ENCODE assay signal across 21 cellular contexts in the genomic region with DNA sequence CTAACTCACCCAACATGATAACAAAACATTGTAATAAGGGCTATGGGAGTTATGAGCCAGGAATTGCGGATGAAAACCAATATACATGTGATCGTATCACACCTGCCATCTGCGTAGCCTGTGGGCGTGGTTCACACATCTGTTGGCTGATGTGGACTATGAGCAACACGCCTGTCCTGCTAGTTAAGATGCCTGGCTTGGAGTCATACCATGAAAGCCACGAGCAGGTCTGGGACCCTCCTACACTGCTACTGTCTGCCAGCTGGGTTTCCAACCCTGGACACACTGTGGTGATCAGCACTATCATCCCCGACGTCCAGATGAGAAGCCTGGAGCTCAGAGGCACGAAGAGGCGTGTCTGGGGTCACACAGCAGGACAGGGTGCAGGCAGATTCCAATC. TPM values are rescaled to one million over a fixed set of nuclear protein-coding genes. Genes with fewer than 3 reads are reported as not detected.
DNase-seq lines count a peak whose midpoint lies in the region; ATAC-seq and TF ChIP-seq lines count a peak whose summit lies in the region.
"Had no signal": no experiment of that assay in that cellular context is flagged by ENCODE, and none has a peak within 500 bp of the region (broad histone marks: within the 10 kb centered on the region; RNA-seq: fewer than 3 reads in every experiment).

No MANE protein-coding gene starts in this region.

- H3K27ac Mint-ChIP-seq in activated naive CD4-positive, alpha-beta T cell treated with anti-CD3 and anti-CD28 coated beads, Interleukin-2, amount 10 ng/mL, durations not matched to agents 7 days and 5 days: peak overlapping the region; percentile 69
- peak overlapping the region; percentile 69 for H3K27ac Mint-ChIP-seq in activated CD4-positive, alpha-beta memory T cell treated with anti-CD3 and anti-CD28 coated beads for 36 hours
- peak overlapping the region; percentile 55 for H3K27ac Mint-ChIP-seq in glutamatergic neuron (ENCODE audit: unreplicated experiment)
- H3K27ac Mint-ChIP-seq: mesothelial cell of epicardium had no signal

- H3K9me3 ChIP-seq in spleen (no peaks in the 10 kb centered on the region), PC-3 (ENCODE audit: low read length) (no peaks in the 10 kb centered on the region)
- H3K9me3 ChIP-seq: adrenal gland, pancreas, stomach had no signal

- 87 to 90% (median 89%) methylated on average over 10 of the region's 10 CpGs for WGBS in spleen, 5 donors

- H2AFZ ChIP-seq in PC-3 (ENCODE audit: low read length): no peak overlapping the region

- POLR2A ChIA-PET in activated CD4-positive, alpha-beta memory T cell treated with anti-CD3 and anti-CD28 coated beads for 36 hours (lab: Charles Lee): no interaction called here
- POLR2A ChIA-PET in PC-3 (lab: Charles Lee; ENCODE audit: unreplicated experiment): no interaction called here

- peaks cover 63% of the 10 kb centered on the region for H3K4me1 Mint-ChIP-seq in activated naive CD4-positive, alpha-beta T cell treated with anti-CD3 and anti-CD28 coated beads, Interleukin-2, amount 10 ng/mL, durations not matched to agents 7 days and 5 days
- peaks cover 86% of the 10 kb centered on the region for H3K4me1 Mint-ChIP-seq in activated CD4-positive, alpha-beta memory T cell treated with anti-CD3 and anti-CD28 coated beads for 36 hours (ENCODE audit: low read depth)
- H3K4me1 Mint-ChIP-seq in glutamatergic neuron (ENCODE audit: low read depth, unreplicated experiment): peaks cover 43% of the 10 kb centered on the region

- no peaks in the 10 kb centered on the region for H3K27me3 Mint-ChIP-seq in activated naive CD4-positive, alpha-beta T cell treated with anti-CD3 and anti-CD28 coated beads, Interleukin-2, amount 10 ng/mL, durations not matched to agents 7 days and 5 days
- no peaks in the 10 kb centered on the region for H3K27me3 Mint-ChIP-seq in activated CD4-positive, alpha-beta memory T cell treated with anti-CD3 and anti-CD28 coated beads for 36 hours
- peaks cover 15% of the 10 kb centered on the region for H3K27me3 Mint-ChIP-seq in glutamatergic neuron (ENCODE audit: unreplicated experiment)

- H3K79me2 ChIP-seq in PC-3 (ENCODE audit: low read length): peaks cover 10% of the 10 kb centered on the region

- DNase-seq in activated naive CD4-positive, alpha-beta T cell treated with anti-CD3 and anti-CD28 coated beads, Interleukin-2, amount 10 ng/mL, durations not matched to agents 7 days and 5 days: no peak
- no peak for DNase-seq in activated naive CD4-positive, alpha-beta T cell treated with Interleukin-2 at 50 U/mL for 16 hours
- DNase-seq in activated CD4-positive, alpha-beta memory T cell treated with anti-CD3 and anti-CD28 coated beads for 36 hours: peak; percentile 36
- DNase-seq in glutamatergic neuron (no peak), spleen (peak; percentile 58), PC-3 (no peak)
- DNase-seq in effector CD4-positive, alpha-beta T cell: no peak
- DNase-seq: ACHN; activated CD8-positive, alpha-beta memory T cell treated with anti-CD3 and anti-CD28 coated beads, Interleukin-2, amount 50 U/mL, for 4 hours; adrenal gland; cerebellar nuclear complex; GDM1; NCI-H2029 treated with DMSO at 0.1 percent for 48 hours; NCI-H524 treated with DMSO at 0.1 percent for 48 hours; stomach had no signal

- TF ChIP-seq POLR2A in spleen (IDR thresholded peaks at IDR 0.05): no peak

- no peaks in the 10 kb centered on the region; the same call in 1 of the 2 replicates for H4K20me1 ChIP-seq in PC-3 (ENCODE audit: low read length)

- H3K27ac ChIP-seq in spleen (peak overlapping the region in 3 of 8 donors; percentile 82 to 85 (median 83)), PC-3 (ENCODE audit: low read length) (no peak overlapping the region)
- H3K27ac ChIP-seq: adrenal gland, epithelial cell of prostate, pancreas, stomach had no signal

- H3K27me3 ChIP-seq in spleen (replicated peaks in 1 of 7) (peaks cover 0 to 4% (median 0%) of the 10 kb centered on the region in 7 donors), PC-3 (ENCODE audit: low read length) (no peaks in the 10 kb centered on the region)
- H3K27me3 ChIP-seq: adrenal gland, pancreas, stomach had no signal

- BruUV-seq in PC-3 (replicated peaks; lab: Mats Ljungman, UMichigan): no TSS peak

- H3K36me3 Mint-ChIP-seq in activated naive CD4-positive, alpha-beta T cell treated with anti-CD3 and anti-CD28 coated beads, Interleukin-2, amount 10 ng/mL, durations not matched to agents 7 days and 5 days: peaks cover 67% of the 10 kb centered on the region
- peaks cover 16% of the 10 kb centered on the region for H3K36me3 Mint-ChIP-seq in activated CD4-positive, alpha-beta memory T cell treated with anti-CD3 and anti-CD28 coated beads for 36 hours
- H3K36me3 Mint-ChIP-seq in glutamatergic neuron (ENCODE audit: unreplicated experiment): peaks cover 7% of the 10 kb centered on the region

- H3K9me2 ChIP-seq in PC-3 (replicated peaks; ENCODE audit: low read length): no peaks in the 10 kb centered on the region

- no peak overlapping the region for H3K9ac ChIP-seq in PC-3 (ENCODE audit: low read length)

- H3K9me3 Mint-ChIP-seq in activated naive CD4-positive, alpha-beta T cell treated with anti-CD3 and anti-CD28 coated beads, Interleukin-2, amount 10 ng/mL, durations not matched to agents 7 days and 5 days: no peaks in the 10 kb centered on the region
- H3K9me3 Mint-ChIP-seq in activated CD4-positive, alpha-beta memory T cell treated with anti-CD3 and anti-CD28 coated beads for 36 hours: no peaks in the 10 kb centered on the region
- H3K9me3 Mint-ChIP-seq in glutamatergic neuron (ENCODE audit: unreplicated experiment): peaks cover 16% of the 10 kb centered on the region
- H3K9me3 Mint-ChIP-seq: mesothelial cell of epicardium had no signal

- H3K4me3 ChIP-seq in spleen (no peak overlapping the region), PC-3 (ENCODE audit: low read length) (no peak overlapping the region)
- H3K4me3 ChIP-seq: adrenal gland, pancreas, skin epidermis, stomach had no signal

- TF ChIP-seq CTCF in glutamatergic neuron (IDR thresholded peaks at IDR 0.05; ENCODE audit: partially characterized antibody, unreplicated experiment) (no peak), spleen (IDR thresholded peaks at IDR 0.05 in 8 of 11, conservative IDR thresholded peaks at IDR 0.05 in 3 of 11) (no peak), PC-3 (conservative IDR thresholded peaks at IDR 0.05; ENCODE audit: low read depth, low read length) (no peak)

- H3F3A ChIP-seq in PC-3 (ENCODE audit: low read length, unreplicated experiment): no peaks in the 10 kb centered on the region

- H3K4me1 ChIP-seq in spleen (peaks cover 17 to 100% (median 79%) of the 10 kb centered on the region in 6 donors), PC-3 (ENCODE audit: insufficient read depth, low read length) (no peaks in the 10 kb centered on the region)
- H3K4me1 ChIP-seq: pancreas had no signal

- CTCF ChIA-PET in activated naive CD4-positive, alpha-beta T cell treated with anti-CD3 and anti-CD28 coated beads, Interleukin-2, amount 10 ng/mL, durations not matched to agents 7 days and 5 days (lab: Charles Lee): no interaction called here
- CTCF ChIA-PET in activated CD4-positive, alpha-beta memory T cell treated with anti-CD3 and anti-CD28 coated beads for 36 hours (lab: Charles Lee): no interaction called here
- CTCF ChIA-PET in PC-3 (lab: Charles Lee): no interaction called here

- no peak for ATAC-seq in PC-3
- ATAC-seq in HG03039 (IDR thresholded peaks at IDR 0.05; ENCODE audit: unreplicated experiment): no peak
- ATAC-seq: pancreas had no signal

- H3K4me3 Mint-ChIP-seq in activated naive CD4-positive, alpha-beta T cell treated with anti-CD3 and anti-CD28 coated beads, Interleukin-2, amount 10 ng/mL, durations not matched to agents 7 days and 5 days: no peak overlapping the region
- H3K4me3 Mint-ChIP-seq in activated CD4-positive, alpha-beta memory T cell treated with anti-CD3 and anti-CD28 coated beads for 36 hours: no peak overlapping the region
- no peak overlapping the region for H3K4me3 Mint-ChIP-seq in glutamatergic neuron (ENCODE audit: unreplicated experiment)
- H3K4me3 Mint-ChIP-seq: mesothelial cell of epicardium had no signal

- intact Hi-C loops in activated CD4-positive, alpha-beta memory T cell treated with anti-CD3 and anti-CD28 coated beads for 36 hours (cut with micrococcal nuclease): no loop called here
- intact Hi-C loops in spleen (cut with DNase I; ENCODE audit: low total_unique reads) (no loop called here), PC-3 (cut with micrococcal nuclease) (no loop called here)

- peaks cover 0 to 69% (median 15%) of the 10 kb centered on the region in 6 donors for H3K36me3 ChIP-seq in spleen
- 0 out of 2 replicates have a peak, but pooled peaks cover 3% of the 10 kb centered on the region for H3K36me3 ChIP-seq in PC-3 (ENCODE audit: low read depth, low read length)
- H3K36me3 ChIP-seq: adrenal gland, pancreas had no signal

- H3K4me2 ChIP-seq in PC-3 (ENCODE audit: low read length): no peak overlapping the region

RNA-seq across cellular contexts. Expression of gene STK10, which starts 40.2 kb away (rescaled TPM):
- 100 to 1,000 TPM in 1 of 2 experiments, 10 to 100 TPM in 1; 98.2 to 104 TPM for total RNA-seq in activated CD4-positive, alpha-beta memory T cell treated with anti-CD3 and anti-CD28 coated beads for 36 hours
- total RNA-seq in glutamatergic neuron (ENCODE audit: unreplicated experiment) (84.7 TPM), spleen (100 to 1,000 TPM; 112 to 290 (median 182) TPM), PC-3 (2014; rRNA removed) (25.7 and 30.1 TPM in 2 replicates)
- 10 to 100 TPM; 34.0 to 60.0 (median 55.2) TPM for polyA plus RNA-seq in spleen

RNA-seq across cellular contexts. Expression of gene EFCAB9, which starts 46.1 kb away (rescaled TPM):
- not detected for total RNA-seq in activated CD4-positive, alpha-beta memory T cell treated with anti-CD3 and anti-CD28 coated beads for 36 hours
- total RNA-seq in glutamatergic neuron (ENCODE audit: unreplicated experiment): not detected
- not detected for total RNA-seq in spleen
- not detected for polyA plus RNA-seq in spleen
- not detected in 2 replicates for total RNA-seq in PC-3 (2014; rRNA removed)
- total RNA-seq: adrenal gland, mesothelial cell of epicardium, pancreas, stomach had no signal
- polyA plus RNA-seq: adrenal gland, keratinocyte, pancreas, stomach had no signal

Comparison
In these comparisons a context has a peak if more than half of its experiments do, and no peak if none do; other contexts are left out.
1. DNase-seq: peak in activated CD4-positive, alpha-beta memory T cell treated with anti-CD3 and anti-CD28 coated beads for 36 hours (single experiment) and spleen (single experiment); none in activated naive CD4-positive, alpha-beta T cell treated with anti-CD3 and anti-CD28 coated beads, Interleukin-2, amount 10 ng/mL, durations not matched to agents 7 days and 5 days (single experiment), activated naive CD4-positive, alpha-beta T cell treated with Interleukin-2 at 50 U/mL for 16 hours (single experiment), glutamatergic neuron (single experiment), PC-3 (single experiment) and effector CD4-positive, alpha-beta T cell (single experiment).
2. Peak in every context shown above with its lines, with median percentiles within 50 percentile points of each other: H3K27ac Mint-ChIP-seq.